20 cellular contexts compared by ENCODE assay signal in genomic region chr5:142474426-142474825, GRCh38.
DNase-seq lines count a peak whose midpoint lies in the region; ATAC-seq and TF ChIP-seq lines count a peak whose summit lies in the region.
"Had no signal": no experiment of that assay in that cellular context is flagged by ENCODE, and none has a peak within 500 bp of the region (broad histone marks: within the 10 kb centered on the region; RNA-seq: fewer than 3 reads in every experiment).

No MANE protein-coding gene starts in this region.

- no peak overlapping the region for H3K27ac Mint-ChIP-seq in GM23338
- H3K27ac Mint-ChIP-seq: mesothelial cell of epicardium had no signal

- TF ChIP-seq CTCF in GM23338 (conservative IDR thresholded peaks at IDR 0.05; ENCODE audit: low read depth in 2 of 2) (no peak), RWPE2 (IDR thresholded peaks at IDR 0.05; ENCODE audit: poor library complexity, severe bottlenecking) (no peak), epithelial cell of esophagus (IDR thresholded peaks at IDR 0.05; ENCODE audit: insufficient read depth, low read depth, low read length, missing control alignments) (no peak)

- intact Hi-C loops in left ventricle myocardium superior (cut with micrococcal nuclease): no loop called here

- H3K4me3 ChIP-seq in GM23338 (no peak overlapping the region), RWPE2 (ENCODE audit: severe bottlenecking) (no peak overlapping the region), epithelial cell of esophagus (ENCODE audit: low read length) (no peak overlapping the region)
- H3K4me3 ChIP-seq: gastrocnemius medialis, sigmoid colon, transverse colon had no signal

- H3F3A ChIP-seq in GM23338 (replicated peaks; ENCODE audit: low read depth): no peaks in the 10 kb centered on the region

- H3K27me3 ChIP-seq in GM23338 (ENCODE audit: insufficient read depth) (no peaks in the 10 kb centered on the region), RWPE2 (ENCODE audit: insufficient read depth, poor library complexity, severe bottlenecking) (no peaks in the 10 kb centered on the region)
- H3K27me3 ChIP-seq: gastrocnemius medialis, sigmoid colon, transverse colon had no signal

- H3K4me1 ChIP-seq in GM23338 (ENCODE audit: insufficient read depth): peaks cover 34% of the 10 kb centered on the region
- H3K4me1 ChIP-seq in RWPE2 (ENCODE audit: insufficient read depth, poor library complexity, severe bottlenecking): peaks cover 38% of the 10 kb centered on the region
- H3K4me1 ChIP-seq: gastrocnemius medialis, sigmoid colon, transverse colon had no signal

- H3K27ac ChIP-seq in GM23338 (ENCODE audit: low read depth): no peak overlapping the region
- H3K27ac ChIP-seq in RWPE2 (ENCODE audit: poor library complexity, severe bottlenecking): peak overlapping the region; percentile 92
- H3K27ac ChIP-seq: gastrocnemius medialis, sigmoid colon, transverse colon had no signal

- peaks cover 4% of the 10 kb centered on the region for H3K27me3 Mint-ChIP-seq in GM23338 (ENCODE audit: insufficient read depth, low read depth, poor library complexity)

- peaks cover 17% of the 10 kb centered on the region for H3K9me3 Mint-ChIP-seq in GM23338

- peak overlapping the region; percentile 13 for H3K4me2 ChIP-seq in GM23338

- H3K9me3 ChIP-seq in RWPE2 (ENCODE audit: severe bottlenecking): no peaks in the 10 kb centered on the region
- H3K9me3 ChIP-seq: gastrocnemius medialis, transverse colon had no signal

- peak; percentile 64 for DNase-seq in AG08395 (ENCODE audit: low spot score)
- no peak for DNase-seq in GM23338 (ENCODE audit: low spot score)
- no peak for DNase-seq in RWPE2 (ENCODE audit: low spot score)
- DNase-seq in epithelial cell of esophagus (ENCODE audit: low read depth): peak; percentile 81
- DNase-seq in left ventricle myocardium superior: no peak
- DNase-seq in NCI-H2029 (lab: John Stamatoyannopoulos, UW): no peak
- no peak for DNase-seq in SW 1271 (lab: John Stamatoyannopoulos, UW)
- DNase-seq in glomerular visceral epithelial cell (ENCODE audit: extremely low spot score): no peak
- DNase-seq: activated naive CD4-positive, alpha-beta T cell treated with Interleukin-2 at 50 U/mL for 16 hours; caudate nucleus; DMS 273 treated with DMSO at 0.1 percent for 48 hours; effector memory CD4-positive, alpha-beta T cell; gastrocnemius medialis; GOT3; NCI-H446 treated with DMSO at 0.1 percent for 48 hours; nucleus accumbens; sigmoid colon; stimulated activated CD4-positive, alpha-beta T cell treated with anti-CD3 and anti-CD28 coated beads, Interleukin-4, amount 100 ng/mL, for 24 hours; transverse colon had no signal

- H3K79me2 ChIP-seq in GM23338 (replicated peaks; ENCODE audit: insufficient read depth): no peaks in the 10 kb centered on the region

- peaks cover 37% of the 10 kb centered on the region for H3K4me1 Mint-ChIP-seq in GM23338

- H3K36me3 ChIP-seq in GM23338 (ENCODE audit: insufficient read depth) (0 out of 2 replicates have a peak, but pooled peaks cover 4% of the 10 kb centered on the region), RWPE2 (ENCODE audit: low read depth) (no peaks in the 10 kb centered on the region)
- H3K36me3 ChIP-seq: gastrocnemius medialis, sigmoid colon, transverse colon had no signal

- ATAC-seq in GM23338: no peak
- ATAC-seq in RWPE2 (ENCODE audit: low read depth): peak; percentile 73
- no peak for ATAC-seq in left ventricle myocardium superior
- ATAC-seq: gastrocnemius medialis had no signal

- peaks cover 13% of the 10 kb centered on the region for H3K36me3 Mint-ChIP-seq in GM23338 (ENCODE audit: low read depth)

- no peaks in the 10 kb centered on the region for H3K9me2 ChIP-seq in GM23338 (ENCODE audit: insufficient read depth)

- H3K4me3 Mint-ChIP-seq in GM23338: no peak overlapping the region
- H3K4me3 Mint-ChIP-seq: mesothelial cell of epicardium had no signal

- H4K20me1 ChIP-seq in GM23338 (replicated peaks; ENCODE audit: insufficient read depth): no peaks in the 10 kb centered on the region

- no peak overlapping the region for H2AFZ ChIP-seq in GM23338

TF ChIP-seq in GM23338, 12 proteins besides CTCF, POLR2A, EP300 and RAD21 (continues in another document):
- no peak for TF ChIP-seq NANOG (IDR thresholded peaks at IDR 0.05; ENCODE audit: borderline replicate concordance)
- no peak for TF ChIP-seq ZNF462 (CRISPR knock-in tag; IDR thresholded peaks at IDR 0.05)
- TF ChIP-seq ZNF331 (CRISPR knock-in tag; IDR thresholded peaks at IDR 0.05; ENCODE audit: low read depth): no peak
- no peak for TF ChIP-seq EZH2phosphoT487 (IDR thresholded peaks at IDR 0.05; ENCODE audit: unreplicated experiment)
- no peak for TF ChIP-seq REST (IDR thresholded peaks at IDR 0.05; ENCODE audit: unreplicated experiment)

Comparison
In these comparisons a context has a peak if more than half of its experiments do, and no peak if none do; other contexts are left out.
1. DNase-seq: peak in AG08395 (single experiment) and epithelial cell of esophagus (single experiment); none in GM23338 (single experiment), RWPE2 (single experiment), left ventricle myocardium superior (single experiment), NCI-H2029 (single experiment), SW 1271 (0 of 2) and glomerular visceral epithelial cell (single experiment).